In the genomic region with DNA sequence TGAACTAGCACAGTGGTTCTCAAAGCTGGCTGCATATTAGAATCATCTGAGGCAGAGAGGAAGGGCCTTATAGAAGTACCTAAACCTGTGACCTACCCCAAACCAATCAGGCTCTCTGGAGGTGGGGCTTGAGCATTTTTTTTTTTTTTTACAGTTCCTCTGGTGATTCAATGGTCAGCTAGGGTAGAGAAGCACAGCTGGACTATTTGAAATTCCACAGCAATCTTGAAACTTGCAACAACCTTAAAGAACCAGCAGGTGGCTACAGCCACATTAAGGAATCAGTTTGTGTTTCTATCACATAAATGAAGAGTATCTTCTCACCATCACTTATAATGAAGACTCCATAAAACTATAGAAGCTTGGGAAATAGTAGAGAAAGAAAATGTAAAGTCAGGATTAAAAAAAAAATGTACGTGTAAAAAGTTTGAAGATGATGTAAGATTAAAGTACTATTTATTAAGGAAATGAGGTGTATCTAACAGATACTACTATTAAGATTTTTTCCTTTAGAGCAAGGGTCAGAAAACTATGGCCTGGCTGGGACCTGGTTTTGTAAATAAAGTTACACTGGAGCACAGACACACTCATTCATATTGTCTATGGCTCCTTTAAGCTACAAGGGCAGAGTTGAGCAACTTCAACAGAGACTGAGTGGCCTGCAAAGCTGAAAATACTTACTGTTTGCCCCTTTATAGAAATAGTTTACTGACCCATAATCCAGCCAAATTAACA, we compare ENCODE assay signal across 8 cellular contexts. TPM values are rescaled to one million over a fixed set of nuclear protein-coding genes. Genes with fewer than 3 reads are reported as not detected.
DNase-seq lines count a peak whose midpoint lies in the region; ATAC-seq and TF ChIP-seq lines count a peak whose summit lies in the region.

No MANE protein-coding gene starts in this region.

- in situ Hi-C loops in G401 (cut with HindIII; ENCODE audit: low sequenced_read_pairs): no loop called here
- in situ Hi-C loops in SK-MEL-5 (cut with HindIII; ENCODE audit: low pct_unique_long_range_greater_than_20kb, low sequenced_read_pairs): no loop called here

- H3K4me3 ChIP-seq in fibroblast of the aortic adventitia (ENCODE audit: low read depth, low read length): no peak overlapping the region

- no peak overlapping the region for H3K27ac Mint-ChIP-seq in T-helper 2 cell treated with Interferon-gamma antibody and Interleukin-4, amounts not matched to agents 5 μg/mL and 100 μg/mL, for 36 hours

- H3K4me1 Mint-ChIP-seq in T-helper 2 cell treated with Interferon-gamma antibody and Interleukin-4, amounts not matched to agents 5 μg/mL and 100 μg/mL, for 36 hours (ENCODE audit: low read depth): peaks cover 16% of the 10 kb centered on the region

- peaks cover 25% of the 10 kb centered on the region for H3K27me3 Mint-ChIP-seq in T-helper 2 cell treated with Interferon-gamma antibody and Interleukin-4, amounts not matched to agents 5 μg/mL and 100 μg/mL, for 36 hours (ENCODE audit: low read depth)

- no peak overlapping the region for H3K4me3 Mint-ChIP-seq in T-helper 2 cell treated with Interferon-gamma antibody and Interleukin-4, amounts not matched to agents 5 μg/mL and 100 μg/mL, for 36 hours

- peak overlapping the region; percentile 15; the same call in 1 of the 2 replicates for H3K27ac ChIP-seq in 22Rv1

- ATAC-seq in HG03442 (IDR thresholded peaks at IDR 0.05; ENCODE audit: unreplicated experiment): peak; percentile 57

- H3K36me3 Mint-ChIP-seq in T-helper 2 cell treated with Interferon-gamma antibody and Interleukin-4, amounts not matched to agents 5 μg/mL and 100 μg/mL, for 36 hours (ENCODE audit: low read depth): no peaks in the 10 kb centered on the region

- no peaks in the 10 kb centered on the region for H3K9me3 Mint-ChIP-seq in T-helper 2 cell treated with Interferon-gamma antibody and Interleukin-4, amounts not matched to agents 5 μg/mL and 100 μg/mL, for 36 hours

- TF ChIP-seq CTCF in 22Rv1 (IDR thresholded peaks at IDR 0.05) (peak; percentile 77), fibroblast of the aortic adventitia (IDR thresholded peaks at IDR 0.05; ENCODE audit: insufficient read depth, low read length) (peak; percentile 74)

- peak; percentile 36 for DNase-seq in G401 (ENCODE audit: low spot score)
- peak; percentile 90 for DNase-seq in SK-MEL-5 (ENCODE audit: low read depth, low spot score)
- peak; percentile 95 for DNase-seq in fibroblast of the aortic adventitia (ENCODE audit: low read depth)
- DNase-seq in pons (ENCODE audit: low spot score): peak; percentile 56
- DNase-seq in T-helper 2 cell treated with Interferon-gamma antibody and Interleukin-4, amounts not matched to agents 5 μg/mL and 100 μg/mL, for 36 hours (ENCODE audit: low spot score): no peak
- DNase-seq in activated CD4-positive, alpha-beta T cell treated with anti-CD3 and anti-CD28 coated beads, Interleukin-2, amount 50 U/mL, for 4 hours: no peak

RNA-seq across cellular contexts. Expression of a gene that starts 3.8 kb away (rescaled TPM):
- total RNA-seq in G401 (2014; rRNA removed; shearing (Covaris generic)): 3.1 and 4.5 TPM in 2 replicates
- total RNA-seq in SK-MEL-5 (2014; rRNA removed; shearing (Covaris generic)): 0.98 and 1.4 TPM in 2 replicates
- 0.90 and 2.0 TPM in 2 replicates for polyA plus RNA-seq in SK-MEL-5 (2015; cell fraction: cytosol; rRNA removed)
- polyA plus RNA-seq in SK-MEL-5 (2015; cell fraction: nucleus; rRNA removed): 4.4 and 4.7 TPM in 2 replicates
- total RNA-seq in fibroblast of the aortic adventitia (ENCODE audit: low replicate concordance): 0.16 and 11.9 TPM in 2 replicates

Comparison
In these comparisons a context has a peak if more than half of its experiments do, and no peak if none do; other contexts are left out.
1. DNase-seq: peak in G401 (single experiment), SK-MEL-5 (single experiment), fibroblast of the aortic adventitia (single experiment) and pons (single experiment); none in T-helper 2 cell treated with Interferon-gamma antibody and Interleukin-4, amounts not matched to agents 5 μg/mL and 100 μg/mL, for 36 hours (single experiment) and activated CD4-positive, alpha-beta T cell treated with anti-CD3 and anti-CD28 coated beads, Interleukin-2, amount 50 U/mL, for 4 hours (0 of 2).